Comparison of ENCODE assay signal across 5 cellular contexts in genomic region chr2:172138727-172139126, GRCh38. TPM values are rescaled to one million over a fixed set of nuclear protein-coding genes. Genes with fewer than 3 reads are reported as not detected.
"Had no signal": no experiment of that assay in that cellular context is flagged by ENCODE, and none has a peak within 500 bp of the region (broad histone marks: within the 10 kb centered on the region; RNA-seq: fewer than 3 reads in every experiment).

No MANE protein-coding gene starts in this region.

RNA-seq across cellular contexts. Expression of gene DLX2, which starts 36.0 kb away (rescaled TPM):
- total RNA-seq: Peyer's patch, Right ventricle myocardium inferior, Right ventricle myocardium superior had no signal

RNA-seq across cellular contexts. Expression of gene DLX1, which starts 53.4 kb away (rescaled TPM):
- total RNA-seq: OCI-LY7, Peyer's patch, Right ventricle myocardium inferior, Right ventricle myocardium superior, T-cell had no signal
